Comparison of ENCODE assay signal across 1 cellular context in the genomic region with DNA sequence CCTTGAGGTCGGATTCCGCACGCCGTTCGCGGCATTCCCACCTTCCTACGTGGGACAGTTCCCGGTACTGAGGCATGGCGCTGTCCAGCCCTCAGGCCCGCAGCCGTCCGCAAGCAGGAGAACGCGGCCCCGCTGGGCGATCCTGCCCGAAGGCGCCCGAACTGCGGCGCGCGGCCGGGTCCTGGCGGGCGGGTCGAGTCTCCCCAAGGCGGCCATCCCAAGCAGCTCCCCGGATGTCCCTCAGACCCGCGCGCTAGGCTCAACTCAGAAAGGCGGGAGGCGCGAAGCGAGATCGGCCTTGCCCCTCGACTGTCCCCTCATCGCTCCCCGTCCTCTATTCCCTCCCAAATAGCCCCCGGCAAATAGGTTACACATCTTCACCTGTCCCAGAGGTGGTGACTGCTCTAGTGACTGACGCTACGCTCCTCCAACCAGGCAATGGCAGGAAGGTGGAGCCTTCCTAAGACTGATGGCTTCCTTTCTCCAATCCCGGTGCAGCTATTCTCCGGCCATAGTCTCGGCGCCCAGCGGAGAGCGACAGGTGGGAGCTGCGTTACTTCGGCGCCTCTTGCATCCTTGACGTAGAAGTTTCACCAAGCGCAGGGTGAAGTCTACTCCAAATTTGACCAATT.
TF ChIP-seq lines count a peak whose summit lies in the region.

No MANE protein-coding gene starts in this region.

TF ChIP-seq in K562, 482 proteins besides CTCF, POLR2A, EP300 and RAD21 (continued from another document and continues in another):
- TF ChIP-seq SNRNP70 (optimal IDR thresholded peaks at IDR 0.05; ENCODE audit: low read depth, low read length): no peak
- TF ChIP-seq ZNF449 (CRISPR knock-in tag; IDR thresholded peaks at IDR 0.05): no peak
- TF ChIP-seq, protein P1, sequence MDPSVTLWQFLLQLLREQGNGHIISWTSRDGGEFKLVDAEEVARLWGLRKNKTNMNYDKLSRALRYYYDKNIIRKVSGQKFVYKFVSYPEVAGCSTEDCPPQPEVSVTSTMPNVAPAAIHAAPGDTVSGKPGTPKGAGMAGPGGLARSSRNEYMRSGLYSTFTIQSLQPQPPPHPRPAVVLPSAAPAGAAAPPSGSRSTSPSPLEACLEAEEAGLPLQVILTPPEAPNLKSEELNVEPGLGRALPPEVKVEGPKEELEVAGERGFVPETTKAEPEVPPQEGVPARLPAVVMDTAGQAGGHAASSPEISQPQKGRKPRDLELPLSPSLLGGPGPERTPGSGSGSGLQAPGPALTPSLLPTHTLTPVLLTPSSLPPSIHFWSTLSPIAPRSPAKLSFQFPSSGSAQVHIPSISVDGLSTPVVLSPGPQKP (CRISPR knock-in tag; IDR thresholded peaks at IDR 0.05): no peak
- peak; percentile 82 for TF ChIP-seq ZNF197 (CRISPR knock-in tag; IDR thresholded peaks at IDR 0.05; ENCODE audit: low read depth)
- peak; percentile 77; the same call in 1 of the 2 replicates for TF ChIP-seq ZNF431 (CRISPR knock-in tag; IDR thresholded peaks at IDR 0.05)
- peak; percentile 92; the same call in 1 of the 2 replicates for TF ChIP-seq FOXP1 (CRISPR knock-in tag; IDR thresholded peaks at IDR 0.05)
- no peak for TF ChIP-seq ZNF518B (CRISPR knock-in tag; IDR thresholded peaks at IDR 0.05)
- no peak for TF ChIP-seq MBD2 (IDR thresholded peaks at IDR 0.05; ENCODE audit: borderline replicate concordance, low read depth)
- TF ChIP-seq ZFP1 (CRISPR knock-in tag; IDR thresholded peaks at IDR 0.05): no peak
- TF ChIP-seq NR2C1 (IDR thresholded peaks at IDR 0.05): no peak
- no peak for TF ChIP-seq NR2C1 (tag; IDR thresholded peaks at IDR 0.05)
- no peak for TF ChIP-seq NFE2L1 (tag; IDR thresholded peaks at IDR 0.05; ENCODE audit: borderline replicate concordance, low read depth)
- no peak for TF ChIP-seq ATF7 (IDR thresholded peaks at IDR 0.05)
- peak; percentile 73 for TF ChIP-seq HDAC2 (IDR thresholded peaks at IDR 0.05)
- TF ChIP-seq ELF1 (tag; IDR thresholded peaks at IDR 0.05): no peak
- no peak for TF ChIP-seq CHCHD3 (CRISPR knock-in tag; IDR thresholded peaks at IDR 0.05)
- TF ChIP-seq ARID4B (CRISPR knock-in tag; IDR thresholded peaks at IDR 0.05): peak; percentile 98
- TF ChIP-seq ZBTB17 (CRISPR knock-in tag; IDR thresholded peaks at IDR 0.05): peak; percentile 54; the same call in 1 of the 2 replicates
- TF ChIP-seq MCM2 (IDR thresholded peaks at IDR 0.05; ENCODE audit: low read depth): no peak
- TF ChIP-seq HMBOX1 (IDR thresholded peaks at IDR 0.05): no peak
- no peak for TF ChIP-seq KDM1A (IDR thresholded peaks at IDR 0.05)
- TF ChIP-seq STAG1 (CRISPR knock-in tag; IDR thresholded peaks at IDR 0.05; ENCODE audit: borderline replicate concordance): 0 out of 2 replicates have a peak, but pooled peaks have one; percentile 20
- TF ChIP-seq, protein P2, sequence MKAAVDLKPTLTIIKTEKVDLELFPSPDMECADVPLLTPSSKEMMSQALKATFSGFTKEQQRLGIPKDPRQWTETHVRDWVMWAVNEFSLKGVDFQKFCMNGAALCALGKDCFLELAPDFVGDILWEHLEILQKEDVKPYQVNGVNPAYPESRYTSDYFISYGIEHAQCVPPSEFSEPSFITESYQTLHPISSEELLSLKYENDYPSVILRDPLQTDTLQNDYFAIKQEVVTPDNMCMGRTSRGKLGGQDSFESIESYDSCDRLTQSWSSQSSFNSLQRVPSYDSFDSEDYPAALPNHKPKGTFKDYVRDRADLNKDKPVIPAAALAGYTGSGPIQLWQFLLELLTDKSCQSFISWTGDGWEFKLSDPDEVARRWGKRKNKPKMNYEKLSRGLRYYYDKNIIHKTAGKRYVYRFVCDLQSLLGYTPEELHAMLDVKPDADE (conservative IDR thresholded peaks at IDR 0.05; ENCODE audit: control insufficient read depth, low read depth, low read length): peak; percentile 91
- TF ChIP-seq, protein P3, sequence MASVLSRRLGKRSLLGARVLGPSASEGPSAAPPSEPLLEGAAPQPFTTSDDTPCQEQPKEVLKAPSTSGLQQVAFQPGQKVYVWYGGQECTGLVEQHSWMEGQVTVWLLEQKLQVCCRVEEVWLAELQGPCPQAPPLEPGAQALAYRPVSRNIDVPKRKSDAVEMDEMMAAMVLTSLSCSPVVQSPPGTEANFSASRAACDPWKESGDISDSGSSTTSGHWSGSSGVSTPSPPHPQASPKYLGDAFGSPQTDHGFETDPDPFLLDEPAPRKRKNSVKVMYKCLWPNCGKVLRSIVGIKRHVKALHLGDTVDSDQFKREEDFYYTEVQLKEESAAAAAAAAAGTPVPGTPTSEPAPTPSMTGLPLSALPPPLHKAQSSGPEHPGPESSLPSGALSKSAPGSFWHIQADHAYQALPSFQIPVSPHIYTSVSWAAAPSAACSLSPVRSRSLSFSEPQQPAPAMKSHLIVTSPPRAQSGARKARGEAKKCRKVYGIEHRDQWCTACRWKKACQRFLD (CRISPR knock-in tag; IDR thresholded peaks at IDR 0.05): peak; percentile 76; the same call in 1 of the 2 replicates
- peak; percentile 95 for TF ChIP-seq SAP30 (IDR thresholded peaks at IDR 0.05; ENCODE audit: borderline replicate concordance, insufficient read depth, low read depth, low read length, poor library complexity, severe bottlenecking)
- TF ChIP-seq HINFP (tag; conservative IDR thresholded peaks at IDR 0.05; ENCODE audit: low read depth): no peak
- no peak for TF ChIP-seq NR0B1 (IDR thresholded peaks at IDR 0.05; ENCODE audit: partially characterized antibody)
- TF ChIP-seq, protein P4, sequence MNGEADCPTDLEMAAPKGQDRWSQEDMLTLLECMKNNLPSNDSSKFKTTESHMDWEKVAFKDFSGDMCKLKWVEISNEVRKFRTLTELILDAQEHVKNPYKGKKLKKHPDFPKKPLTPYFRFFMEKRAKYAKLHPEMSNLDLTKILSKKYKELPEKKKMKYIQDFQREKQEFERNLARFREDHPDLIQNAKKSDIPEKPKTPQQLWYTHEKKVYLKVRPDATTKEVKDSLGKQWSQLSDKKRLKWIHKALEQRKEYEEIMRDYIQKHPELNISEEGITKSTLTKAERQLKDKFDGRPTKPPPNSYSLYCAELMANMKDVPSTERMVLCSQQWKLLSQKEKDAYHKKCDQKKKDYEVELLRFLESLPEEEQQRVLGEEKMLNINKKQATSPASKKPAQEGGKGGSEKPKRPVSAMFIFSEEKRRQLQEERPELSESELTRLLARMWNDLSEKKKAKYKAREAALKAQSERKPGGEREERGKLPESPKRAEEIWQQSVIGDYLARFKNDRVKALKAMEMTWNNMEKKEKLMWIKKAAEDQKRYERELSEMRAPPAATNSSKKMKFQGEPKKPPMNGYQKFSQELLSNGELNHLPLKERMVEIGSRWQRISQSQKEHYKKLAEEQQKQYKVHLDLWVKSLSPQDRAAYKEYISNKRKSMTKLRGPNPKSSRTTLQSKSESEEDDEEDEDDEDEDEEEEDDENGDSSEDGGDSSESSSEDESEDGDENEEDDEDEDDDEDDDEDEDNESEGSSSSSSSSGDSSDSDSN (IDR thresholded peaks at IDR 0.05; ENCODE audit: borderline replicate concordance in 1 of 2, low read depth in 2 of 2, low read length in 2 of 2): peak; percentile 96 to 99; a peak in 3 of 4 replicates
- peak; percentile 95 for TF ChIP-seq RBFOX2 (IDR thresholded peaks at IDR 0.05; ENCODE audit: low read depth, low read length)
- TF ChIP-seq ZNF785 (CRISPR knock-in tag; IDR thresholded peaks at IDR 0.05): no peak
- TF ChIP-seq ZNF3 (CRISPR knock-in tag; IDR thresholded peaks at IDR 0.05): no peak
- no peak for TF ChIP-seq XRCC3 (IDR thresholded peaks at IDR 0.05)
- TF ChIP-seq ZNF165 (CRISPR knock-in tag; IDR thresholded peaks at IDR 0.05; ENCODE audit: borderline replicate concordance): peak; percentile 76; the same call in 1 of the 2 replicates
- no peak for TF ChIP-seq MAFK (IDR thresholded peaks at IDR 0.05; ENCODE audit: low read length)
- TF ChIP-seq FUS (optimal IDR thresholded peaks at IDR 0.05; ENCODE audit: low read depth, low read length): no peak
- no peak for TF ChIP-seq HDAC8 (tag; IDR thresholded peaks at IDR 0.05)
